ENCODE assay signal across 21 cellular contexts in genomic region chr15:65071381-65071811, GRCh38. TPM values are rescaled to one million over a fixed set of nuclear protein-coding genes. Genes with fewer than 3 reads are reported as not detected.
A peak's percentile ranks its signal among the peaks of the same experiment; 100 is the strongest.
DNase-seq lines count a peak whose midpoint lies in the region; ATAC-seq, FAIRE-seq and TF ChIP-seq lines count a peak whose summit lies in the region.
"Had no signal": no experiment of that assay in that cellular context is flagged by ENCODE, and none has a peak within 500 bp of the region (broad histone marks: within the 10 kb centered on the region; RNA-seq: fewer than 3 reads in every experiment).

No MANE protein-coding gene starts in this region.

- TF ChIP-seq EP300 in suprapubic skin (IDR thresholded peaks at IDR 0.05), result no peak

- 58% methylated on average over 2 of the region's 5 CpGs for WGBS in suprapubic skin

- H3K9me3 ChIP-seq in MG63 (no peaks in the 10 kb centered on the region), muscle layer of colon (ENCODE audit: low read length) (no peaks in the 10 kb centered on the region), suprapubic skin (no peaks in the 10 kb centered on the region)
- H3K9me3 ChIP-seq: body of pancreas had no signal

- H3K27ac ChIP-seq in muscle layer of colon (ENCODE audit: low read depth, low read length), result peak overlapping the region; percentile 48
- H3K27ac ChIP-seq in suprapubic skin, result peak overlapping the region; percentile 7
- H3K27ac ChIP-seq: body of pancreas had no signal

- no peak for TF ChIP-seq POLR2A in suprapubic skin (IDR thresholded peaks at IDR 0.05)

- no peak for TF ChIP-seq CTCF in fibroblast of the aortic adventitia (IDR thresholded peaks at IDR 0.05; ENCODE audit: insufficient read depth, low read length)
- TF ChIP-seq CTCF in suprapubic skin (IDR thresholded peaks at IDR 0.05), result no peak

- DNase-seq in MG63 (peak; percentile 70), fibroblast of the aortic adventitia (ENCODE audit: low read depth) (peak; percentile 82), suprapubic skin (ENCODE audit: low spot score in 2 of 2) (no peak), RCC 7860 (ENCODE audit: low spot score) (no peak), NCI-H2107 treated with DMSO at 0.1 percent for 48 hours (lab: John Stamatoyannopoulos, UW; ENCODE audit: unreplicated experiment) (no peak), GM19240 (ENCODE audit: insufficient read length, low spot score) (no peak)
- DNase-seq: effector CD4-positive, alpha-beta T cell; NCI-H187; NCI-H526 treated with DMSO at 0.1 percent for 48 hours; stimulated activated CD4-positive, alpha-beta T cell treated with anti-CD3 and anti-CD28 coated beads, Interleukin-2, amount 100 ng/mL, for 24 hours; T-helper 2 cell had no signal

- H3K27me3 ChIP-seq in MG63, result no peaks in the 10 kb centered on the region
- H3K27me3 ChIP-seq in muscle layer of colon (ENCODE audit: control insufficient read depth in 1 of 2, insufficient read depth in 2 of 2, low read length in 2 of 2), result no peaks in the 10 kb centered on the region
- peaks cover 19% of the 10 kb centered on the region for H3K27me3 ChIP-seq in suprapubic skin

- H3K9ac ChIP-seq in muscle layer of colon (ENCODE audit: low read length), result no peak overlapping the region

- H3K36me3 ChIP-seq in MG63 (no peaks in the 10 kb centered on the region), muscle layer of colon (ENCODE audit: insufficient read depth, low read length) (no peaks in the 10 kb centered on the region), suprapubic skin (no peaks in the 10 kb centered on the region)

- no peak for ATAC-seq in HG02884 (IDR thresholded peaks at IDR 0.05; ENCODE audit: unreplicated experiment)
- ATAC-seq: activated CD4-positive, CD25-positive, alpha-beta regulatory T cell treated with anti-CD3 and anti-CD28 coated beads, Interleukin-2, amount 50 U/mL, for 24 hours; body of pancreas had no signal

- no peak for FAIRE-seq in RCC 7860 (lab: Jason Lieb, UNC)
- FAIRE-seq: GM18507, GM19239, urothelium cell line had no signal

- H3K4me3 ChIP-seq in MG63, result no peak overlapping the region
- no peak overlapping the region for H3K4me3 ChIP-seq in fibroblast of the aortic adventitia (ENCODE audit: low read depth, low read length)
- no peak overlapping the region for H3K4me3 ChIP-seq in muscle layer of colon (ENCODE audit: low read depth in 1 of 2, low read length in 2 of 2)
- no peak overlapping the region for H3K4me3 ChIP-seq in suprapubic skin
- H3K4me3 ChIP-seq: body of pancreas had no signal

- H3K4me1 ChIP-seq in muscle layer of colon (ENCODE audit: insufficient read depth, low read length), result peaks cover 45% of the 10 kb centered on the region
- peaks cover 31% of the 10 kb centered on the region for H3K4me1 ChIP-seq in suprapubic skin

RNA-seq across cellular contexts. Expression of gene RASL12, which starts 3.6 kb away (rescaled TPM):
- 2.7 and 4.7 TPM in 2 replicates for total RNA-seq in MG63 (2014; rRNA removed; shearing (Covaris generic); ENCODE audit: low replicate concordance)
- total RNA-seq in fibroblast of the aortic adventitia (ENCODE audit: low replicate concordance) (1.7 and 1.9 TPM in 2 replicates), suprapubic skin (1 to 10 TPM; 4.8 to 9.7 (median 6.7) TPM)
- total RNA-seq: M059J, pulmonary artery endothelial cell had no signal

RNA-seq across cellular contexts. Expression of gene KBTBD13, which starts 5.2 kb away (rescaled TPM):
- total RNA-seq in MG63 (2014; rRNA removed; shearing (Covaris generic); ENCODE audit: low replicate concordance), result not detected in 2 replicates
- total RNA-seq in fibroblast of the aortic adventitia (ENCODE audit: low replicate concordance) (not detected in 2 replicates), suprapubic skin (not detected)
- total RNA-seq: body of pancreas, M059J, pulmonary artery endothelial cell, RPMI7951 had no signal

RNA-seq across cellular contexts. Expression of gene SLC51B, which starts 26.2 kb away (rescaled TPM):
- not detected in 2 replicates for total RNA-seq in MG63 (2014; rRNA removed; shearing (Covaris generic); ENCODE audit: low replicate concordance)
- total RNA-seq in fibroblast of the aortic adventitia (ENCODE audit: low replicate concordance) (not detected in 2 replicates), suprapubic skin (under 1 TPM in 1 of 4 donors, not detected in 3; 0.60 TPM)
- total RNA-seq: body of pancreas, M059J, pulmonary artery endothelial cell, RPMI7951 had no signal

RNA-seq across cellular contexts. Expression of gene MTFMT, which starts 42.0 kb away (rescaled TPM):
- total RNA-seq in MG63 (2014; rRNA removed; shearing (Covaris generic); ENCODE audit: low replicate concordance), result 17.8 and 21.5 TPM in 2 replicates
- 14.1 and 19.2 TPM in 2 replicates for total RNA-seq in fibroblast of the aortic adventitia (ENCODE audit: low replicate concordance)
- 100 to 1,000 TPM in 1 of 4 donors, 10 to 100 TPM in 3; 11.7 to 159 (median 18.1) TPM for total RNA-seq in suprapubic skin

RNA-seq across cellular contexts. Expression of gene UBAP1L, which starts 43.6 kb away (rescaled TPM):
- 0.43 and 1.0 TPM in 2 replicates for total RNA-seq in MG63 (2014; rRNA removed; shearing (Covaris generic); ENCODE audit: low replicate concordance)
- total RNA-seq in fibroblast of the aortic adventitia (ENCODE audit: low replicate concordance) (2.1 and 3.8 TPM in 2 replicates), suprapubic skin (10 to 100 TPM in 1 of 4 donors, 1 to 10 TPM in 3; 2.3 to 21.4 (median 5.6) TPM)

Comparison
In these comparisons a context has a peak if more than half of its experiments do, and no peak if none do; other contexts are left out.
1. DNase-seq: peak in MG63 (single experiment) and fibroblast of the aortic adventitia (single experiment); none in suprapubic skin (0 of 2), RCC 7860 (single experiment), NCI-H2107 treated with DMSO at 0.1 percent for 48 hours (single experiment) and GM19240 (single experiment).